Comparison of ENCODE assay signal across 15 cellular contexts in the genomic region with DNA sequence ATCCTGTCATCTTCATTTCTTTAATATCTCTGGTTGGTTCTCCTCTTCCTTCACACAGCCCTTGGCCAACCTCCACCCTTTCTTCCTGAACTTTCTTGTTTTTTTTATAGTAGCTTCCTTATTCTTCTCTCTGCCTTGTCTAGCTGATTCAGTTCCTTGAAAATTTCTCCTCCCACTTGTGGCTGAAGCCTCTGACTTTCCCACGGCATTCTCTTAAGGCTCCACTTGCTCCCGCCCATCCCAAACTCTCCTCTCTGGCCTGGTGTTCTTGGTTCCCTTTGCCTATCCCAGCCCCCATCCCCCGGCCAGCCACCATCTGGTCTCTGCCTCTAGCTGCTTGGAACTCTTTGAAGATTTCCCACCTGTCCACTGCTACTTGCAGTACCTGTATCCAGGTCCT. TPM values are rescaled to one million over a fixed set of nuclear protein-coding genes. Genes with fewer than 3 reads are reported as not detected.
A peak's percentile ranks its signal among the peaks of the same experiment; 100 is the strongest.
DNase-seq lines count a peak whose midpoint lies in the region; ATAC-seq lines count a peak whose summit lies in the region.
"Had no signal": no experiment of that assay in that cellular context is flagged by ENCODE, and none has a peak within 500 bp of the region (broad histone marks: within the 10 kb centered on the region; RNA-seq: fewer than 3 reads in every experiment).

No MANE protein-coding gene starts in this region.

- H3K27ac Mint-ChIP-seq in activated naive CD4-positive, alpha-beta T cell treated with anti-CD3 and anti-CD28 coated beads, Interleukin-2, amount 50 U/mL, for 72 hours = peak overlapping the region; percentile 38 to 81
- no peak overlapping the region for H3K27ac Mint-ChIP-seq in activated naive CD4-positive, alpha-beta T cell treated with anti-CD3 and anti-CD28 coated beads, Interleukin-2, amount 10 ng/mL, durations not matched to agents 7 days and 5 days

- peaks cover 25 to 30% of the 10 kb centered on the region in 2 donors for H3K36me3 Mint-ChIP-seq in activated naive CD4-positive, alpha-beta T cell treated with anti-CD3 and anti-CD28 coated beads, Interleukin-2, amount 50 U/mL, for 72 hours
- peaks cover 68% of the 10 kb centered on the region for H3K36me3 Mint-ChIP-seq in activated naive CD4-positive, alpha-beta T cell treated with anti-CD3 and anti-CD28 coated beads, Interleukin-2, amount 10 ng/mL, durations not matched to agents 7 days and 5 days

- ATAC-seq in activated naive CD4-positive, alpha-beta T cell treated with anti-CD3 and anti-CD28 coated beads, Interleukin-2, amount 50 U/mL, for 72 hours = no peak
- no peak for ATAC-seq in HG02840 (IDR thresholded peaks at IDR 0.05; ENCODE audit: low FRiP score, unreplicated experiment)
- ATAC-seq: pancreas had no signal

- no peaks in the 10 kb centered on the region for H3K27me3 Mint-ChIP-seq in activated naive CD4-positive, alpha-beta T cell treated with anti-CD3 and anti-CD28 coated beads, Interleukin-2, amount 10 ng/mL, durations not matched to agents 7 days and 5 days

- DNase-seq in activated naive CD4-positive, alpha-beta T cell treated with anti-CD3 and anti-CD28 coated beads, Interleukin-2, amount 50 U/mL, for 72 hours (ENCODE audit: low spot score in 2 of 2) = no peak
- no peak for DNase-seq in activated naive CD4-positive, alpha-beta T cell treated with anti-CD3 and anti-CD28 coated beads, Interleukin-2, amount 10 ng/mL, durations not matched to agents 7 days and 5 days
- DNase-seq in amniotic epithelial cell (ENCODE audit: low read depth) (peak; percentile 52), glomerular visceral epithelial cell (ENCODE audit: extremely low spot score) (peak; percentile 64), stromal cell of bone marrow (ENCODE audit: low read depth) (peak; percentile 54), inferior parietal cortex (ENCODE audit: extremely low spot score) (no peak), NCI-H2171 (lab: John Stamatoyannopoulos, UW) (no peak)
- DNase-seq: ACHN, amygdala, DND-41, hippocampal formation, mesendoderm, NCI-H1436 treated with DMSO at 0.1 percent for 48 hours, pancreas had no signal

- peaks cover 0 to 6% of the 10 kb centered on the region in 2 donors for H3K9me3 Mint-ChIP-seq in activated naive CD4-positive, alpha-beta T cell treated with anti-CD3 and anti-CD28 coated beads, Interleukin-2, amount 50 U/mL, for 72 hours
- no peaks in the 10 kb centered on the region for H3K9me3 Mint-ChIP-seq in activated naive CD4-positive, alpha-beta T cell treated with anti-CD3 and anti-CD28 coated beads, Interleukin-2, amount 10 ng/mL, durations not matched to agents 7 days and 5 days

- H3K4me3 Mint-ChIP-seq in activated naive CD4-positive, alpha-beta T cell treated with anti-CD3 and anti-CD28 coated beads, Interleukin-2, amount 10 ng/mL, durations not matched to agents 7 days and 5 days = no peak overlapping the region

- CTCF ChIA-PET in activated naive CD4-positive, alpha-beta T cell treated with anti-CD3 and anti-CD28 coated beads, Interleukin-2, amount 10 ng/mL, durations not matched to agents 7 days and 5 days (lab: Charles Lee) = no interaction called here

- H3K4me1 Mint-ChIP-seq in activated naive CD4-positive, alpha-beta T cell treated with anti-CD3 and anti-CD28 coated beads, Interleukin-2, amount 10 ng/mL, durations not matched to agents 7 days and 5 days = peaks cover 7% of the 10 kb centered on the region

RNA-seq across cellular contexts. Expression of gene NLRP1, which starts 29.1 kb away (rescaled TPM):
- 10 to 100 TPM; 47.0 to 55.1 TPM for total RNA-seq in activated naive CD4-positive, alpha-beta T cell treated with anti-CD3 and anti-CD28 coated beads, Interleukin-2, amount 50 U/mL, for 72 hours

Comparison
In these comparisons a context has a peak if more than half of its experiments do, and no peak if none do; other contexts are left out.
1. DNase-seq: peak in amniotic epithelial cell (single experiment), glomerular visceral epithelial cell (single experiment) and stromal cell of bone marrow (single experiment); none in activated naive CD4-positive, alpha-beta T cell treated with anti-CD3 and anti-CD28 coated beads, Interleukin-2, amount 50 U/mL, for 72 hours (0 of 2), activated naive CD4-positive, alpha-beta T cell treated with anti-CD3 and anti-CD28 coated beads, Interleukin-2, amount 10 ng/mL, durations not matched to agents 7 days and 5 days (single experiment), inferior parietal cortex (single experiment) and NCI-H2171 (single experiment).